Comparison of ENCODE assay signal across 17 cellular contexts in the genomic region with DNA sequence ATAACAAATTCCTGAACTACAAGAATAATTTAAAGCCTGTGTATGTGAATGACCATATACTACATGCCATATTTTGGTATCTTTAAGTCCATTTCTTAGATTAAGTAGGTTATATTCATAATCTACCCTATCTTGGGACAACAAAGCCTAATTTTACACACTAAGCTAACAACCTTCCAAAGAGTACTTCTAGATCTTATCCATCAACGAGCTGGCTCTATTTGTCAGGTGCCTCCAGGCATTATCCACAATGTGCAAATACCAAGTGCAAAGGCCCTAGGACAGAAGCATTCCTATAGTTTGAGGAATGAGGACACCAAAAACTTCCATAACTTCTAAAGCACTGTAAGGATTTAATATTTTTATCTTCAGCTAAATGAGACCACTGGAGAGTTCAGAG. TPM values are rescaled to one million over a fixed set of nuclear protein-coding genes. Genes with fewer than 3 reads are reported as not detected.
DNase-seq lines count a peak whose midpoint lies in the region; ATAC-seq, FAIRE-seq and TF ChIP-seq lines count a peak whose summit lies in the region.
"Had no signal": no experiment of that assay in that cellular context is flagged by ENCODE, and none has a peak within 500 bp of the region (broad histone marks: within the 10 kb centered on the region; RNA-seq: fewer than 3 reads in every experiment).

No MANE protein-coding gene starts in this region.

- H3K4me1 ChIP-seq in cardiac muscle cell (ENCODE audit: low read depth) (peaks cover 23% of the 10 kb centered on the region), keratinocyte (ENCODE audit: control insufficient read depth, extremely low read depth, insufficient read depth, low read length) (peaks cover 23% of the 10 kb centered on the region)

- no peak overlapping the region for H3K9ac ChIP-seq in keratinocyte (ENCODE audit: control insufficient read depth, extremely low read depth, insufficient read depth, low read length)

- H3K4me2 ChIP-seq in keratinocyte (ENCODE audit: control insufficient read depth, extremely low read depth, insufficient read depth, low read depth, low read length): peak overlapping the region; percentile 16

- DNase-seq in cardiac muscle cell (ENCODE audit: low read depth in 1 of 2, low spot score in 1 of 2): no peak
- no peak for DNase-seq in cardiac septum (ENCODE audit: low spot score)
- DNase-seq in T-cell: no peak
- DNase-seq in keratinocyte (ENCODE audit: low read depth, low spot score): no peak
- DNase-seq in SKM-1 treated with dmso at 0.1 percent for 144 hours (lab: John Stamatoyannopoulos, UW; ENCODE audit: unreplicated experiment): no peak
- no peak for DNase-seq in stimulated activated CD4-positive, alpha-beta T cell treated with anti-CD3 and anti-CD28 coated beads, Interleukin-4, amount 100 ng/mL, for 24 hours
- DNase-seq: activated CD4-positive, CD25-positive, alpha-beta regulatory T cell; activated effector memory CD4-positive, alpha-beta T cell treated with Interleukin-2 at 50 U/mL for 16 hours; DMS79 treated with DMSO at 0.1 percent for 48 hours; effector CD8-positive, alpha-beta T cell; foreskin keratinocyte; posterior cingulate gyrus; stimulated activated CD4-positive, alpha-beta T cell treated with anti-CD3 and anti-CD28 coated beads, Interleukin-15, amount 100 ng/mL, for 24 hours; testis had no signal

- H3K4me3 Mint-ChIP-seq in T-cell: peak overlapping the region in 2 of 3 donors; percentile 7 to 27

- H3K9me3 Mint-ChIP-seq in T-cell: no peaks in the 10 kb centered on the region

- H3K36me3 Mint-ChIP-seq in T-cell: peaks cover 24% of the 10 kb centered on the region

- H3K9me3 ChIP-seq in cardiac muscle cell (ENCODE audit: low read depth) (no peaks in the 10 kb centered on the region), keratinocyte (ENCODE audit: control insufficient read depth, low read depth, low read length) (no peaks in the 10 kb centered on the region)
- H3K9me3 ChIP-seq: breast epithelium, testis had no signal

- no peak for TF ChIP-seq CTCF in cardiac muscle cell (IDR thresholded peaks at IDR 0.05; ENCODE audit: low read depth, low read length)
- no peak for TF ChIP-seq CTCF in keratinocyte (optimal IDR thresholded peaks at IDR 0.05 in 1 of 3, IDR thresholded peaks at IDR 0.05 in 1 of 3, conservative IDR thresholded peaks at IDR 0.05 in 1 of 3; ENCODE audit: extremely low read depth in 1 of 3, insufficient read depth in 2 of 3, low read length in 3 of 3)

- peak overlapping the region in 1 of 2 donors; percentile 63 for H3K27ac Mint-ChIP-seq in T-cell

- H3K27me3 ChIP-seq in cardiac muscle cell (no peaks in the 10 kb centered on the region), keratinocyte (ENCODE audit: control insufficient read depth, extremely low read depth, insufficient read depth, low read length) (no peaks in the 10 kb centered on the region)
- H3K27me3 ChIP-seq: breast epithelium, foreskin keratinocyte, testis had no signal

- no peak overlapping the region for H3K4me3 ChIP-seq in cardiac muscle cell
- no peak overlapping the region for H3K4me3 ChIP-seq in keratinocyte (ENCODE audit: control insufficient read depth in 2 of 3, extremely low read depth in 1 of 3, insufficient read depth in 2 of 3, low read depth in 1 of 3, low read length in 3 of 3)
- H3K4me3 ChIP-seq: breast epithelium, testis had no signal

- H3K27ac ChIP-seq in cardiac muscle cell (peak overlapping the region; percentile 95), keratinocyte (ENCODE audit: control insufficient read depth, insufficient read depth, low read length) (no peak overlapping the region)
- H3K27ac ChIP-seq: breast epithelium, foreskin keratinocyte had no signal

- peaks cover 53 to 68% (median 58%) of the 10 kb centered on the region in 3 donors for H3K4me1 Mint-ChIP-seq in T-cell

- H3K79me2 ChIP-seq in keratinocyte (ENCODE audit: control insufficient read depth, insufficient read depth, low read length): peaks cover 85% of the 10 kb centered on the region

- POLR2A ChIA-PET in T-cell (lab: Charles Lee): interaction anchor here in 1 of 2 donors (0.6 kb wide), 1 partner anchor 35 kb away, joined by 3 read pairs; no protein-coding TSS in a partner anchor

- dilution Hi-C loops in keratinocyte (cut with MboI; ENCODE audit: extremely low pct_ligation_motif_present, low sequenced_read_pairs): no loop called here

- FAIRE-seq in keratinocyte (lab: Jason Lieb, UNC): no peak

- H4K20me1 ChIP-seq in keratinocyte (ENCODE audit: control insufficient read depth, extremely low read depth, insufficient read depth, low read length): peaks cover 9% of the 10 kb centered on the region

- no peaks in the 10 kb centered on the region for H3K9me1 ChIP-seq in keratinocyte (ENCODE audit: control insufficient read depth, extremely low read depth, insufficient read depth, low read length)

- no peak for ATAC-seq in T-cell (replicated peaks in 1 of 4)
- no peak for ATAC-seq in GM18520 (IDR thresholded peaks at IDR 0.05; ENCODE audit: unreplicated experiment)
- no peak for ATAC-seq in GM21619 (IDR thresholded peaks at IDR 0.05; ENCODE audit: unreplicated experiment)
- ATAC-seq: foreskin keratinocyte had no signal

- no peak overlapping the region for H2AFZ ChIP-seq in keratinocyte (ENCODE audit: control insufficient read depth, low read length)

- H3K36me3 ChIP-seq in cardiac muscle cell: peaks cover 5% of the 10 kb centered on the region
- peaks cover 4 to 31% of the 10 kb centered on the region in 2 experiments for H3K36me3 ChIP-seq in keratinocyte (ENCODE audit: control insufficient read depth in 2 of 2, extremely low read depth in 1 of 2, insufficient read depth in 2 of 2, low read length in 2 of 2)
- H3K36me3 ChIP-seq: breast epithelium had no signal

- intact Hi-C loops in cardiac septum (cut with DNase I): no loop called here

- CTCF ChIA-PET in T-cell (lab: Charles Lee): interaction anchor here (0.6 to 2.9 kb wide), 4 partner anchors 10 to 15 kb away, joined by 3 to 22 read pairs (median 6); no protein-coding TSS in a partner anchor

- no peaks in the 10 kb centered on the region for H3K27me3 Mint-ChIP-seq in T-cell

RNA-seq across cellular contexts. Expression of gene SLBP, which starts 3.5 kb away (rescaled TPM):
- total RNA-seq in cardiac muscle cell: 39.9 and 63.3 TPM in 2 replicates
- polyA plus RNA-seq in cardiac muscle cell: 62.0 TPM in 2 replicates
- 12.1 TPM for total RNA-seq in cardiac septum
- total RNA-seq in T-cell: 10 to 100 TPM; 30.1 to 42.3 (median 36.1) TPM
- polyA plus RNA-seq in keratinocyte: 52.1 to 90.6 TPM (median 77.1 TPM) in 3 replicates
- polyA plus RNA-seq in keratinocyte (2011; ENCODE audit: low read depth): 90.5 TPM
- polyA plus RNA-seq in keratinocyte (2011; cell fraction: cytosol; rRNA removed): 49.3 and 96.3 TPM in 2 replicates
- polyA plus RNA-seq in keratinocyte (2011; cell fraction: nucleus; rRNA removed): 55.1 and 65.4 TPM in 2 replicates
- 51.6 and 51.8 TPM in 2 replicates for polyA plus RNA-seq in keratinocyte (2012; ENCODE audit: low replicate concordance)
- 14.2 to 44.1 TPM (median 24.5 TPM) in 3 replicates for polyA minus RNA-seq in keratinocyte
- 50.6 TPM for polyA minus RNA-seq in keratinocyte (2011; cell fraction: cytosol; rRNA and poly(A)+ RNA removed)
- polyA minus RNA-seq in keratinocyte (2011; cell fraction: nucleus; rRNA and poly(A)+ RNA removed): 22.2 and 27.8 TPM in 2 replicates

RNA-seq across cellular contexts. Expression of gene TMEM129, which starts 12.5 kb away (rescaled TPM):
- total RNA-seq in cardiac muscle cell: 174 and 175 TPM in 2 replicates
- 124 and 137 TPM in 2 replicates for polyA plus RNA-seq in cardiac muscle cell
- 38.1 TPM for total RNA-seq in cardiac septum
- total RNA-seq in T-cell: 10 to 100 TPM; 22.9 to 49.4 (median 46.3) TPM
- polyA plus RNA-seq in keratinocyte: 11.7 to 30.0 TPM (median 15.3 TPM) in 3 replicates
- 2.8 TPM for polyA plus RNA-seq in keratinocyte (2011; ENCODE audit: low read depth)
- polyA plus RNA-seq in keratinocyte (2011; cell fraction: cytosol; rRNA removed): 12.4 and 25.7 TPM in 2 replicates
- 28.0 and 46.3 TPM in 2 replicates for polyA plus RNA-seq in keratinocyte (2011; cell fraction: nucleus; rRNA removed)
- 16.9 and 20.4 TPM in 2 replicates for polyA plus RNA-seq in keratinocyte (2012; ENCODE audit: low replicate concordance)
- polyA minus RNA-seq in keratinocyte: 11.0 to 21.0 TPM (median 16.6 TPM) in 3 replicates
- 50.3 TPM for polyA minus RNA-seq in keratinocyte (2011; cell fraction: cytosol; rRNA and poly(A)+ RNA removed)
- 24.2 and 26.2 TPM in 2 replicates for polyA minus RNA-seq in keratinocyte (2011; cell fraction: nucleus; rRNA and poly(A)+ RNA removed)

RNA-seq across cellular contexts. Expression of gene TACC3, which starts 12.7 kb away (rescaled TPM):
- 14.4 and 78.2 TPM in 2 replicates for total RNA-seq in cardiac muscle cell
- 18.1 and 73.1 TPM in 2 replicates for polyA plus RNA-seq in cardiac muscle cell
- total RNA-seq in cardiac septum: 4.1 TPM
- 100 to 1,000 TPM; 100 to 138 (median 127) TPM for total RNA-seq in T-cell
- polyA plus RNA-seq in keratinocyte: 4.3 to 31.4 TPM (median 19.1 TPM) in 3 replicates
- 0.94 TPM for polyA plus RNA-seq in keratinocyte (2011; ENCODE audit: low read depth)
- 7.5 and 8.6 TPM in 2 replicates for polyA plus RNA-seq in keratinocyte (2011; cell fraction: cytosol; rRNA removed)
- 13.9 and 19.4 TPM in 2 replicates for polyA plus RNA-seq in keratinocyte (2011; cell fraction: nucleus; rRNA removed)
- 2.1 and 37.1 TPM in 2 replicates for polyA plus RNA-seq in keratinocyte (2012; ENCODE audit: low replicate concordance)
- polyA minus RNA-seq in keratinocyte: 3.8 to 33.5 TPM (median 10.3 TPM) in 3 replicates
- polyA minus RNA-seq in keratinocyte (2011; cell fraction: cytosol; rRNA and poly(A)+ RNA removed): 5.8 TPM
- 4.2 and 4.9 TPM in 2 replicates for polyA minus RNA-seq in keratinocyte (2011; cell fraction: nucleus; rRNA and poly(A)+ RNA removed)

RNA-seq across cellular contexts. Expression of gene FAM53A, which starts 24.5 kb away (rescaled TPM):
- total RNA-seq in cardiac muscle cell (7.1 and 11.8 TPM in 2 replicates), cardiac septum (1.00 TPM), T-cell (1 to 10 TPM; 1.4 to 3.0 (median 1.9) TPM)
- polyA plus RNA-seq in cardiac muscle cell (7.1 and 11.4 TPM in 2 replicates), keratinocyte (0.50 to 0.99 TPM (median 0.75 TPM) in 3 replicates)
- 0.64 TPM for polyA plus RNA-seq in keratinocyte (2011; ENCODE audit: low read depth)
- polyA plus RNA-seq in keratinocyte (2011; cell fraction: cytosol; rRNA removed): 0.21 and 1.1 TPM in 2 replicates
- polyA plus RNA-seq in keratinocyte (2011; cell fraction: nucleus; rRNA removed): 1.1 and 1.7 TPM in 2 replicates
- 0.88 and 1.4 TPM in 2 replicates for polyA plus RNA-seq in keratinocyte (2012; ENCODE audit: low replicate concordance)
- polyA minus RNA-seq in keratinocyte: 0.40 to 3.1 TPM (median 0.64 TPM) in 3 replicates
- polyA minus RNA-seq in keratinocyte (2011; cell fraction: cytosol; rRNA and poly(A)+ RNA removed): 4.8 TPM
- polyA minus RNA-seq in keratinocyte (2011; cell fraction: nucleus; rRNA and poly(A)+ RNA removed): 1.1 and 1.2 TPM in 2 replicates
